1 cellular context compared by ENCODE assay signal in genomic region chr13:51541809-51542258, GRCh38.
TF ChIP-seq lines count a peak whose summit lies in the region.

No MANE protein-coding gene starts in this region.

TF ChIP-seq in K562, 482 proteins besides CTCF, POLR2A, EP300 and RAD21 (continued from another document and continues in another):
- no peak for TF ChIP-seq ZNF407 (IDR thresholded peaks at IDR 0.05; ENCODE audit: low read depth)
- no peak for TF ChIP-seq SP1 (CRISPR knock-in tag; IDR thresholded peaks at IDR 0.05)
- TF ChIP-seq ATF2 (CRISPR knock-in tag; IDR thresholded peaks at IDR 0.05), result no peak
- no peak for TF ChIP-seq ZBTB5 (IDR thresholded peaks at IDR 0.05)
- no peak for TF ChIP-seq KLF1 (tag; IDR thresholded peaks at IDR 0.05)
- TF ChIP-seq ZNF253 (CRISPR knock-in tag; conservative IDR thresholded peaks at IDR 0.05), result no peak
- TF ChIP-seq RBM22 (IDR thresholded peaks at IDR 0.05; ENCODE audit: low read depth, low read length, poor library complexity, severe bottlenecking), result no peak
- TF ChIP-seq POLR2AphosphoS2 (IDR thresholded peaks at IDR 0.05; ENCODE audit: low read length), result no peak
- no peak for TF ChIP-seq ZC3H4 (CRISPR knock-in tag; IDR thresholded peaks at IDR 0.05; ENCODE audit: borderline replicate concordance)
- TF ChIP-seq BRF1 (IDR thresholded peaks at IDR 0.05; ENCODE audit: borderline replicate concordance, extremely low read depth, insufficient read length), result no peak
- TF ChIP-seq NFYB (IDR thresholded peaks at IDR 0.05; ENCODE audit: extremely low read depth, insufficient read length), result no peak
- no peak for TF ChIP-seq ZNF347 (CRISPR knock-in tag; IDR thresholded peaks at IDR 0.05; ENCODE audit: low read depth)
- no peak for TF ChIP-seq ELF2 (CRISPR knock-in tag; IDR thresholded peaks at IDR 0.05)
- TF ChIP-seq MAX (CRISPR knock-in tag; IDR thresholded peaks at IDR 0.05), result no peak
- no peak for TF ChIP-seq HOXB6 (CRISPR knock-in tag; IDR thresholded peaks at IDR 0.05; ENCODE audit: borderline replicate concordance)
- TF ChIP-seq MTA1 (IDR thresholded peaks at IDR 0.05; ENCODE audit: borderline replicate concordance), result no peak
- no peak for TF ChIP-seq RREB1 (CRISPR knock-in tag; IDR thresholded peaks at IDR 0.05)
- no peak for TF ChIP-seq PTRF (tag; IDR thresholded peaks at IDR 0.05)
- peak; percentile 32; the same call in 1 of the 2 replicates for TF ChIP-seq CBFA2T2 (conservative IDR thresholded peaks at IDR 0.05)
- no peak for TF ChIP-seq ETV5 (CRISPR knock-in tag; IDR thresholded peaks at IDR 0.05; ENCODE audit: low read depth)
- TF ChIP-seq TFAM (CRISPR knock-in tag; conservative IDR thresholded peaks at IDR 0.05), result no peak
- no peak for TF ChIP-seq ESRRA (IDR thresholded peaks at IDR 0.05; ENCODE audit: borderline replicate concordance, low read depth)
- no peak for TF ChIP-seq ZNF77 (CRISPR knock-in tag; IDR thresholded peaks at IDR 0.05)
- TF ChIP-seq SETDB1 (IDR thresholded peaks at IDR 0.05; ENCODE audit: low read length), result no peak
- no peak for TF ChIP-seq HES1 (IDR thresholded peaks at IDR 0.05; ENCODE audit: low read depth)
- TF ChIP-seq PKNOX1 (IDR thresholded peaks at IDR 0.05), result peak; percentile 40; the same call in 1 of the 2 replicates
- TF ChIP-seq TSHZ1 (CRISPR knock-in tag; IDR thresholded peaks at IDR 0.05), result no peak
- TF ChIP-seq FUS (optimal IDR thresholded peaks at IDR 0.05; ENCODE audit: low read depth, low read length), result no peak
- no peak for TF ChIP-seq TCFL5 (CRISPR knock-in tag; conservative IDR thresholded peaks at IDR 0.05)
- no peak for TF ChIP-seq ZZZ3 (IDR thresholded peaks at IDR 0.05)
- TF ChIP-seq MAFF (IDR thresholded peaks at IDR 0.05; ENCODE audit: low read length), result no peak
- TF ChIP-seq BRCA1 (IDR thresholded peaks at IDR 0.05), result no peak
- TF ChIP-seq BRCA1 (CRISPR knock-in tag; IDR thresholded peaks at IDR 0.05), result no peak
- no peak for TF ChIP-seq LCOR (CRISPR knock-in tag; IDR thresholded peaks at IDR 0.05)
- TF ChIP-seq DIDO1 (tag; IDR thresholded peaks at IDR 0.05; ENCODE audit: low read depth), result no peak
- TF ChIP-seq JUNB (CRISPR knock-in tag; conservative IDR thresholded peaks at IDR 0.05), result no peak
- TF ChIP-seq MYBL2 (IDR thresholded peaks at IDR 0.05; ENCODE audit: low read depth), result no peak
- TF ChIP-seq MYBL2 (CRISPR knock-in tag; IDR thresholded peaks at IDR 0.05; ENCODE audit: borderline replicate concordance), result no peak
- no peak for TF ChIP-seq ARID2 (IDR thresholded peaks at IDR 0.05)
- no peak for TF ChIP-seq ZNF197 (CRISPR knock-in tag; IDR thresholded peaks at IDR 0.05; ENCODE audit: low read depth)
- TF ChIP-seq ZNF165 (CRISPR knock-in tag; IDR thresholded peaks at IDR 0.05; ENCODE audit: borderline replicate concordance), result no peak
- TF ChIP-seq THRAP3 (IDR thresholded peaks at IDR 0.05; ENCODE audit: borderline replicate concordance), result no peak
